ENCODE assay signal across 19 cellular contexts in the genomic region with DNA sequence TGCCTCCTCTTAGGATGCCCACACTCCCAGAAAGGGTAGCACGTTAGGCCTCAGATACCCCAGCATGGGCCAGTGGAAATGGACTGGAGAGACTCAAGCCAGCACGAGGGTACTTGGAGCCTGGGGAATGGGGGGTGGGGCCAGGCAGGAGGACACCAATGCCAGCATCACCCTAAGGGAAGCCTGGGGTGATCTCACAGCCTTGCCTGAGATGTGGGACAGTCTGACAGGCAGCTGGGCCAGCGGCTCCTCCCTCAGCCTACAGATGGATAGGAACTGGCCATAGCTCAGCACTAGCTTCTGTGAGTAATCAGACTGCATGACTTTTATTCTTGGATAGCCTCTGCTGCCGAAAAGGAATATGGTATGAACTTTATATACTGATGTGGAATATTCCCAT. TPM values are rescaled to one million over a fixed set of nuclear protein-coding genes. Genes with fewer than 3 reads are reported as not detected.
A peak's percentile ranks its signal among the peaks of the same experiment; 100 is the strongest.
DNase-seq lines count a peak whose midpoint lies in the region; ATAC-seq lines count a peak whose summit lies in the region.
"Had no signal": no experiment of that assay in that cellular context is flagged by ENCODE, and none has a peak within 500 bp of the region (broad histone marks: within the 10 kb centered on the region; RNA-seq: fewer than 3 reads in every experiment).

No MANE protein-coding gene starts in this region.

- ATAC-seq in HG02840 (IDR thresholded peaks at IDR 0.05; ENCODE audit: low FRiP score, unreplicated experiment) (no peak), GM18511 (IDR thresholded peaks at IDR 0.05; ENCODE audit: unreplicated experiment) (no peak)

- DNase-seq in AG20443 (ENCODE audit: low spot score) (peak; percentile 71), HCEC 1CT (peak; percentile 26), amniotic epithelial cell (ENCODE audit: low read depth) (peak; percentile 20), posterior vena cava (ENCODE audit: low spot score) (peak; percentile 64), NCI-H1092 treated with DMSO at 0.1 percent for 48 hours (lab: John Stamatoyannopoulos, UW) (no peak)
- DNase-seq: Calu3; CD4-positive, alpha-beta memory T cell; DMS79; H7; MV-4-11; NCI-H1417 treated with DMSO at 0.1 percent for 48 hours; NCI-H2029; NCI-H2171; NCI-H446 treated with DMSO at 0.1 percent for 48 hours; NK-92 treated with Interleukin-12 subunit alpha and Interleukin-12 subunit beta, amount 100 ng/mL, for 24 hours; SJCRH30; SW 1271 had no signal

- intact Hi-C loops in posterior vena cava (cut with DNase I): no loop called here

RNA-seq across cellular contexts. Expression of a gene that starts 59.6 kb away (rescaled TPM):
- total RNA-seq in posterior vena cava: 10 to 100 TPM; 30.3 to 34.6 TPM
